8 cellular contexts compared by ENCODE assay signal in the genomic region with DNA sequence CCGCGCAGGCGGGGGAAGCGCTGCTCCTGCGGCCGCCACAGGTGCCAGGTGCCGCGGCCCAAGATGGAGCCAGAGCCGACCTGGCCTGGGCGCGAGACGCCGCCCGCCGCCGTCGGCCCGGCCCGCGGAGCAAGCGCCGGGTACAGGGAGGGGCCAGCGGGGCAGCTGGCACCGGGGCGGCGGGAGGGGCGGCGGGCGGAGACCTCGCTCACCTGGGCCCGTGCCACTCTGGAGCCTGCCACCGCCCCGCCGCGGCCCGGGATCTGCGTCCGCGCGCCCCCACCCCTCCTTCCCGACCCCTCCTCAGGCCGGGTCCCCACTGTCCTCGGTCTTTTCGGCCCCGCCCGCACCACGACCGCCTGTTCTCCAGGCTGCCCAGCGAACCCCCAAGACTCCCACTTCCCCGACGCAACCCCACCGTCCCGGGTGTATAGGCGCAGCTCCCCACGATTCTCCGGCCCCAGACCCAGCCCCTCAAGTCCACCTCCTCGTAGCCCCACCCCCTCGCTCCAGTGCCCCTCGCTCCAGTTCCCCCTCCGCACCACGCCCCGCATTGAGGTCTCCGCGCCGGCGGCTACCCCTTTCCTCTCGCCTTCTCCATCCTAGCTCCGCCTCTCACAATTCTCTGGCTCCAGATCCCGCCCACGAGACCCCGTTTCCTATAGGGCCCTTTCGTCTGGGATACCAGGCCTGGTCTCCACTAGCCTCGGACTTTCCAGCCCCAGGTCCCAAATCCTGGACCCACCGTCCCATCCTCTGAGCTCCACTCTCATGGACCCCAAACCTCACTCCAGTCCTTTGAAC. TPM values are rescaled to one million over a fixed set of nuclear protein-coding genes. Genes with fewer than 3 reads are reported as not detected.
DNase-seq lines count a peak whose midpoint lies in the region; ATAC-seq and TF ChIP-seq lines count a peak whose summit lies in the region.

GPRIN2 (minus strand) TSS at position 144 of the 804 bp plus-strand sequence. CDS start 5,922 bp downstream, outside the sequence.

- no peaks in the 10 kb centered on the region for H3K36me3 ChIP-seq in right atrium auricular region

- no peak for ATAC-seq in HG02610 (IDR thresholded peaks at IDR 0.05; ENCODE audit: unreplicated experiment)
- no peak for ATAC-seq in HG03342 (IDR thresholded peaks at IDR 0.05; ENCODE audit: unreplicated experiment)

- no peaks in the 10 kb centered on the region for H3K9me3 ChIP-seq in right atrium auricular region

- in situ Hi-C loops in G401 (cut with HindIII; ENCODE audit: low sequenced_read_pairs), result no loop called here

- H3K27ac ChIP-seq in right atrium auricular region, result no peak within 1 kb of the TSS

- peaks cover 12 to 19% of the 10 kb centered on the region in 2 donors for H3K27me3 ChIP-seq in right atrium auricular region

- TF ChIP-seq CTCF in right atrium auricular region (IDR thresholded peaks at IDR 0.05), result no peak

- peak within 1 kb of the TSS; percentile 39 to 51 for H3K4me3 ChIP-seq in right atrium auricular region

- H3K4me1 ChIP-seq in right atrium auricular region, result peaks cover 0 to 14% of the 10 kb centered on the region in 2 donors

- DNase-seq in G401 (ENCODE audit: low spot score) (peak; percentile 47), right atrium auricular region (ENCODE audit: low spot score) (no peak), renal cortical epithelial cell (ENCODE audit: low read depth) (no peak), Kasumi-1 (lab: John Stamatoyannopoulos, UW) (no peak), NCI-H82 treated with DMSO at 0.1 percent for 48 hours (lab: John Stamatoyannopoulos, UW; ENCODE audit: unreplicated experiment) (no peak)
- peak; percentile 15 for DNase-seq in activated CD8-positive, alpha-beta memory T cell treated with anti-CD3 and anti-CD28 coated beads, Interleukin-2, amount 50 U/mL, for 4 hours

RNA-seq across cellular contexts. Expression of gene GPRIN2, which starts in this region (rescaled TPM):
- not detected in 2 replicates for total RNA-seq in G401 (2014; rRNA removed; shearing (Covaris generic))
- total RNA-seq in right atrium auricular region, result under 1 TPM; 0.26 to 0.67 TPM
- 29.2 and 30.4 TPM in 2 replicates for total RNA-seq in renal cortical epithelial cell

Comparison
In these comparisons a context has a peak if more than half of its experiments do, and no peak if none do; other contexts are left out.
1. RNA of gene GPRIN2 (total RNA-seq): 29.2 to 30.4 TPM in renal cortical epithelial cell; 0.26 to 0.67 TPM in right atrium auricular region and not detected in G401; every median in the first group is over 10 times any median in the second.
2. Peak in DNase-seq in G401; RNA of the gene not detected or under 1 TPM.